ENCODE assay signal across 9 cellular contexts in genomic region chr10:3173173-3173878, GRCh38. TPM values are rescaled to one million over a fixed set of nuclear protein-coding genes. Genes with fewer than 3 reads are reported as not detected.
DNase-seq lines count a peak whose midpoint lies in the region; ATAC-seq, FAIRE-seq and TF ChIP-seq lines count a peak whose summit lies in the region.
"Had no signal": no experiment of that assay in that cellular context is flagged by ENCODE, and none has a peak within 500 bp of the region (broad histone marks: within the 10 kb centered on the region; RNA-seq: fewer than 3 reads in every experiment).

No MANE protein-coding gene starts in this region.

- H2AFZ ChIP-seq in hepatocyte, result peak overlapping the region; percentile 21

- peak overlapping the region; percentile 40 for H3K4me3 ChIP-seq in HUES64 (ENCODE audit: low read length)
- H3K4me3 ChIP-seq in hepatocyte, result no peak overlapping the region
- H3K4me3 ChIP-seq in small intestine (ENCODE audit: low read depth in 1 of 2, low read length in 2 of 2), result peak overlapping the region in 1 of 2 donors; percentile 48

- H3K4me1 Mint-ChIP-seq in activated T-helper 1 cell treated with anti-CD3 and anti-CD28 coated beads, Interleukin-12 subunit alpha, Interleukin-12 subunit beta, Interleukin-2, Interleukin-4 antibody, amounts not matched to agents 30 ng/mL and 10 ng/mL and 1 ng/mL, durations not matched to agents 14 hours and 24 hours and 36 hours (ENCODE audit: low read depth), result peaks cover 9% of the 10 kb centered on the region

- peak overlapping the region; percentile 88 for H3K27ac Mint-ChIP-seq in activated T-helper 1 cell treated with anti-CD3 and anti-CD28 coated beads, Interleukin-12 subunit alpha, Interleukin-12 subunit beta, Interleukin-2, Interleukin-4 antibody, amounts not matched to agents 30 ng/mL and 10 ng/mL and 1 ng/mL, durations not matched to agents 14 hours and 24 hours and 36 hours

- FAIRE-seq in small intestine (lab: Jason Lieb, UNC), result no peak
- FAIRE-seq: A204.1 had no signal

- peak; percentile 72 for DNase-seq in DMS79 (lab: John Stamatoyannopoulos, UW)
- no peak for DNase-seq in DMS79 treated with DMSO at 0.1 percent for 48 hours (lab: John Stamatoyannopoulos, UW)
- DNase-seq in activated T-helper 1 cell treated with anti-CD3 and anti-CD28 coated beads, Interleukin-12 subunit alpha, Interleukin-12 subunit beta, Interleukin-2, Interleukin-4 antibody, amounts not matched to agents 30 ng/mL and 10 ng/mL and 1 ng/mL, durations not matched to agents 14 hours and 24 hours and 36 hours (ENCODE audit: low spot score), result no peak
- DNase-seq in hepatocyte (ENCODE audit: low spot score), result no peak
- peak; percentile 96 for DNase-seq in small intestine
- no peak for DNase-seq in NAMALWA (ENCODE audit: low spot score)

- H3K27ac ChIP-seq in HUES64 (ENCODE audit: low read depth, low read length) (0 out of 2 replicates have a peak overlapping the region, but pooled peaks have one; percentile 19), hepatocyte (no peak overlapping the region), small intestine (ENCODE audit: low read depth in 1 of 2, low read length in 1 of 2) (peak overlapping the region in 1 of 2 donors; percentile 47)

- TF ChIP-seq CTCF in hepatocyte (IDR thresholded peaks at IDR 0.05; ENCODE audit: poor library complexity), result no peak

- 0 out of 2 replicates have a peak, but pooled peaks cover 4% of the 10 kb centered on the region for H3K4me1 ChIP-seq in HUES64 (ENCODE audit: insufficient read depth, low read length)
- H3K4me1 ChIP-seq in hepatocyte (ENCODE audit: insufficient read depth), result no peaks in the 10 kb centered on the region
- no peaks in the 10 kb centered on the region for H3K4me1 ChIP-seq in small intestine (ENCODE audit: control insufficient read depth in 2 of 2, insufficient read depth in 1 of 2, low read depth in 1 of 2, low read length in 1 of 2)

- peak overlapping the region; percentile 88 for H3K4me3 Mint-ChIP-seq in activated T-helper 1 cell treated with anti-CD3 and anti-CD28 coated beads, Interleukin-12 subunit alpha, Interleukin-12 subunit beta, Interleukin-2, Interleukin-4 antibody, amounts not matched to agents 30 ng/mL and 10 ng/mL and 1 ng/mL, durations not matched to agents 14 hours and 24 hours and 36 hours

- intact Hi-C loops in activated T-helper 1 cell treated with anti-CD3 and anti-CD28 coated beads, Interleukin-12 subunit alpha, Interleukin-12 subunit beta, Interleukin-2, Interleukin-4 antibody, amounts not matched to agents 30 ng/mL and 10 ng/mL and 1 ng/mL, durations not matched to agents 14 hours and 24 hours and 36 hours (cut with micrococcal nuclease), result loop anchor here (2.0 kb wide), 2 partner anchors 79 to 609 kb away; no protein-coding TSS in a partner anchor

- H3K9me2 ChIP-seq in hepatocyte (replicated peaks; ENCODE audit: insufficient read depth), result no peaks in the 10 kb centered on the region

- H3K36me3 ChIP-seq in HUES64 (ENCODE audit: insufficient read depth, low read length), result peaks cover 16% of the 10 kb centered on the region
- no peaks in the 10 kb centered on the region for H3K36me3 ChIP-seq in hepatocyte (replicated peaks; ENCODE audit: insufficient read depth, low read depth)
- H3K36me3 ChIP-seq in small intestine (ENCODE audit: control insufficient read depth in 2 of 2, insufficient read depth in 2 of 2, low read length in 2 of 2), result peaks cover 3 to 5% of the 10 kb centered on the region in 2 donors

- H3K9me3 Mint-ChIP-seq in activated T-helper 1 cell treated with anti-CD3 and anti-CD28 coated beads, Interleukin-12 subunit alpha, Interleukin-12 subunit beta, Interleukin-2, Interleukin-4 antibody, amounts not matched to agents 30 ng/mL and 10 ng/mL and 1 ng/mL, durations not matched to agents 14 hours and 24 hours and 36 hours, result no peaks in the 10 kb centered on the region

- H3K27me3 ChIP-seq in HUES64 (ENCODE audit: insufficient read depth, low read length) (no peaks in the 10 kb centered on the region), hepatocyte (no peaks in the 10 kb centered on the region), small intestine (ENCODE audit: control insufficient read depth in 2 of 2, insufficient read depth in 2 of 2, low read length in 2 of 2) (no peaks in the 10 kb centered on the region)

- H3K36me3 Mint-ChIP-seq in activated T-helper 1 cell treated with anti-CD3 and anti-CD28 coated beads, Interleukin-12 subunit alpha, Interleukin-12 subunit beta, Interleukin-2, Interleukin-4 antibody, amounts not matched to agents 30 ng/mL and 10 ng/mL and 1 ng/mL, durations not matched to agents 14 hours and 24 hours and 36 hours (ENCODE audit: low read depth), result peaks cover 13% of the 10 kb centered on the region

- H3K9ac ChIP-seq in HUES64 (ENCODE audit: low read depth, low read length), result peak overlapping the region; percentile 39; the same call in 1 of the 2 replicates

- whole genome bisulfite sequencing in HUES64, result 52% methylated on average over 26 of the region's 26 CpGs
- WGBS in hepatocyte (ENCODE audit: low lambda C conversion rate, missing lambda C conversion rate), result 78% methylated on average over 16 of the region's 26 CpGs
- 43 to 50% (median 45%) methylated on average over 21 to 26 of the region's 26 CpGs for WGBS in small intestine, 3 donors

- H3K4me2 ChIP-seq in hepatocyte, result peak overlapping the region; percentile 66

- H3K9me3 ChIP-seq in HUES64 (ENCODE audit: insufficient read depth, low read depth, low read length) (no peaks in the 10 kb centered on the region), hepatocyte (ENCODE audit: low read depth) (no peaks in the 10 kb centered on the region), small intestine (ENCODE audit: control insufficient read depth, low read depth) (no peaks in the 10 kb centered on the region)

- peaks cover 20% of the 10 kb centered on the region for H3K79me2 ChIP-seq in hepatocyte

- H3K27me3 Mint-ChIP-seq in activated T-helper 1 cell treated with anti-CD3 and anti-CD28 coated beads, Interleukin-12 subunit alpha, Interleukin-12 subunit beta, Interleukin-2, Interleukin-4 antibody, amounts not matched to agents 30 ng/mL and 10 ng/mL and 1 ng/mL, durations not matched to agents 14 hours and 24 hours and 36 hours (ENCODE audit: insufficient read depth), result peaks cover 26% of the 10 kb centered on the region

- no peaks in the 10 kb centered on the region for H4K20me1 ChIP-seq in hepatocyte (ENCODE audit: insufficient read depth, poor library complexity, severe bottlenecking)

- peak; percentile 39 for ATAC-seq in GM21528 (IDR thresholded peaks at IDR 0.05; ENCODE audit: low FRiP score, unreplicated experiment)

RNA-seq across cellular contexts. Expression of gene PITRM1, which starts 0.7 kb away (rescaled TPM):
- 26.9 TPM for polyA plus RNA-seq in HUES64 (2013, experiment 1 of 2)
- 26.6 TPM for polyA plus RNA-seq in HUES64 (2013, experiment 2 of 2)
- total RNA-seq in activated T-helper 1 cell treated with anti-CD3 and anti-CD28 coated beads, Interleukin-12 subunit alpha, Interleukin-12 subunit beta, Interleukin-2, Interleukin-4 antibody, amounts not matched to agents 30 ng/mL and 10 ng/mL and 1 ng/mL, durations not matched to agents 14 hours and 24 hours and 36 hours, result 76.3 and 80.4 TPM in 2 replicates
- total RNA-seq in hepatocyte, result 45.9 and 61.2 TPM in 2 replicates
- 44.1 and 53.1 TPM in 2 replicates for polyA plus RNA-seq in hepatocyte
- 10 to 100 TPM; 33.1 to 47.3 (median 44.7) TPM for polyA plus RNA-seq in small intestine

Comparison
In these comparisons a context has a peak if more than half of its experiments do, and no peak if none do; other contexts are left out.
1. DNase-seq: peak in DMS79 (single experiment) and small intestine (single experiment); none in DMS79 treated with DMSO at 0.1 percent for 48 hours (single experiment), activated T-helper 1 cell treated with anti-CD3 and anti-CD28 coated beads, Interleukin-12 subunit alpha, Interleukin-12 subunit beta, Interleukin-2, Interleukin-4 antibody, amounts not matched to agents 30 ng/mL and 10 ng/mL and 1 ng/mL, durations not matched to agents 14 hours and 24 hours and 36 hours (single experiment), hepatocyte (single experiment) and NAMALWA (single experiment).